Comparison of ENCODE assay signal across 6 cellular contexts in the genomic region with DNA sequence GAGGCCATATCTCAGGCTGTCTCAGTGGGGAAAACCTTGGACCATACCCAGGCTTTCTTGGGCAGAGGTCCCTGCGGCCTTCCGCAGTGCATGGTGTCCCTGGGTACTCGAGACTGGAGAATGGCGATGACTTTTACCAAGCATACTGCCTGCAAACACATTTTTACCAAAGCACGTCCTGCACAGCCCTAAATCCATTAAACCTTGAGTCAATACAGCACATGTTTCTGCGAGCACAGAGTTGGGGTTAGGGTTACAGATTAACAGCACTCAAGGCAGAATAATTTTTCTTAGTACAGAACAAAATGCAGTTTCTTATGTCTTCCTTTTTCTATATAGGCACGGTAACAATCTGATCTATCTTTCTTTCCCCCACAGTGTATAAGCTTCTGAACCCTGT. TPM values are rescaled to one million over a fixed set of nuclear protein-coding genes. Genes with fewer than 3 reads are reported as not detected.
"Had no signal": no experiment of that assay in that cellular context is flagged by ENCODE, and none has a peak within 500 bp of the region (broad histone marks: within the 10 kb centered on the region; RNA-seq: fewer than 3 reads in every experiment).

No MANE protein-coding gene starts in this region.

RNA-seq across cellular contexts. Expression of gene SCYGR6, which starts 1.7 kb away (rescaled TPM):
- total RNA-seq: M059J, PC-3, Peyer's patch, Right ventricle myocardium superior, SJSA1 had no signal
- polyA plus RNA-seq: SK-N-SH had no signal

RNA-seq across cellular contexts. Expression of gene SLC19A3, which starts 5.0 kb away (rescaled TPM):
- total RNA-seq: M059J, SJSA1 had no signal

RNA-seq across cellular contexts. Expression of gene SCYGR7, which starts 5.3 kb away (rescaled TPM):
- total RNA-seq: M059J, PC-3, Peyer's patch, Right ventricle myocardium superior, SJSA1 had no signal
- polyA plus RNA-seq: SK-N-SH had no signal

RNA-seq across cellular contexts. Expression of gene SCYGR8, which starts 22.9 kb away (rescaled TPM):
- total RNA-seq: M059J, PC-3, Peyer's patch, Right ventricle myocardium superior, SJSA1 had no signal
- polyA plus RNA-seq: SK-N-SH had no signal

RNA-seq across cellular contexts. Expression of gene SCYGR5, which starts 56.2 kb away (rescaled TPM):
- total RNA-seq: M059J, PC-3, Peyer's patch, Right ventricle myocardium superior, SJSA1 had no signal
- polyA plus RNA-seq: SK-N-SH had no signal
